ENCODE assay signal across 1 cellular context in genomic region chr7:75993689-75994387, GRCh38.
TF ChIP-seq lines count a peak whose summit lies in the region.

No MANE protein-coding gene starts in this region.

TF ChIP-seq in H1, 55 proteins besides CTCF, POLR2A, EP300 and RAD21:
- TF ChIP-seq TAF1 (IDR thresholded peaks at IDR 0.05; ENCODE audit: low read depth, low read length) (0 out of 2 replicates have a peak, but pooled peaks have one; percentile 8), SAP30 (IDR thresholded peaks at IDR 0.05; ENCODE audit: insufficient read depth, insufficient replicate concordance, low read length) (no peak), GTF2F1 (IDR thresholded peaks at IDR 0.05; ENCODE audit: borderline replicate concordance, low read depth, low read length) (no peak), SP4 (IDR thresholded peaks at IDR 0.05; ENCODE audit: low read length) (no peak), CHD2 (IDR thresholded peaks at IDR 0.05; ENCODE audit: low read length) (no peak), SP1 (IDR thresholded peaks at IDR 0.05; ENCODE audit: low read depth, low read length) (0 out of 2 replicates have a peak, but pooled peaks have one; percentile 11), FOSL1 (IDR thresholded peaks at IDR 0.05; ENCODE audit: insufficient read depth, low read depth, low read length) (no peak), YY1 (IDR thresholded peaks at IDR 0.05; ENCODE audit: low read depth, low read length) (no peak), CBX5 (IDR thresholded peaks at IDR 0.05; ENCODE audit: low read depth, low read length) (no peak), KDM1A (IDR thresholded peaks at IDR 0.05; ENCODE audit: borderline replicate concordance, low read length) (no peak), ZNF274 (IDR thresholded peaks at IDR 0.05; ENCODE audit: borderline replicate concordance, extremely low read depth, low read length) (no peak), JUN (IDR thresholded peaks at IDR 0.05; ENCODE audit: low read depth, low read length) (no peak), GABPA (IDR thresholded peaks at IDR 0.05; ENCODE audit: borderline replicate concordance, insufficient read depth, low read length) (no peak), PHF8 (conservative IDR thresholded peaks at IDR 0.05; ENCODE audit: low read depth, low read length) (no peak), MAX (IDR thresholded peaks at IDR 0.05) (peak; percentile 89), CBX8 (IDR thresholded peaks at IDR 0.05; ENCODE audit: borderline replicate concordance, low read depth, low read length) (no peak), TCF12 (IDR thresholded peaks at IDR 0.05; ENCODE audit: low read depth, low read length) (no peak), CTBP2 (IDR thresholded peaks at IDR 0.05; ENCODE audit: borderline replicate concordance, insufficient read depth, insufficient read length, low read length) (no peak), HDAC2 (IDR thresholded peaks at IDR 0.05; ENCODE audit: borderline replicate concordance in 1 of 2, low read depth in 2 of 2, low read length in 2 of 2) (0 out of 4 replicates have a peak, but pooled peaks of 1 of the 2 experiments have one; percentile 81), SIN3A (conservative IDR thresholded peaks at IDR 0.05 in 1 of 2, IDR thresholded peaks at IDR 0.05 in 1 of 2; ENCODE audit: low read depth in 1 of 2, low read length in 2 of 2) (peak; percentile 30 to 67; a peak in 3 of 4 replicates), NRF1 (IDR thresholded peaks at IDR 0.05; ENCODE audit: low read depth, low read length) (no peak), RFX5 (IDR thresholded peaks at IDR 0.05; ENCODE audit: borderline replicate concordance, low read depth, low read length) (no peak), TBP (IDR thresholded peaks at IDR 0.05; ENCODE audit: low read depth, low read length) (no peak), ATF2 (IDR thresholded peaks at IDR 0.05; ENCODE audit: low read length) (no peak), RXRA (IDR thresholded peaks at IDR 0.05; ENCODE audit: insufficient read depth, low read depth, low read length) (no peak), CHD1 (IDR thresholded peaks at IDR 0.05; ENCODE audit: low read depth, low read length) (no peak), HDAC6 (IDR thresholded peaks at IDR 0.05; ENCODE audit: low read depth, low read length) (no peak), BRCA1 (IDR thresholded peaks at IDR 0.05; ENCODE audit: low read depth, low read length) (no peak), USF2 (IDR thresholded peaks at IDR 0.05; ENCODE audit: low read length) (peak; percentile 57), E2F6 (IDR thresholded peaks at IDR 0.05) (no peak), RBBP5 (IDR thresholded peaks at IDR 0.05; ENCODE audit: borderline replicate concordance, low read depth, low read length) (no peak), SP2 (IDR thresholded peaks at IDR 0.05; ENCODE audit: low read length) (no peak), NANOG (IDR thresholded peaks at IDR 0.05; ENCODE audit: insufficient read depth, low read depth, low read length, poor library complexity, severe bottlenecking) (no peak), KDM4A (IDR thresholded peaks at IDR 0.05; ENCODE audit: low read depth, low read length, severe bottlenecking) (no peak)
